Comparison of ENCODE assay signal across 8 cellular contexts in the genomic region with DNA sequence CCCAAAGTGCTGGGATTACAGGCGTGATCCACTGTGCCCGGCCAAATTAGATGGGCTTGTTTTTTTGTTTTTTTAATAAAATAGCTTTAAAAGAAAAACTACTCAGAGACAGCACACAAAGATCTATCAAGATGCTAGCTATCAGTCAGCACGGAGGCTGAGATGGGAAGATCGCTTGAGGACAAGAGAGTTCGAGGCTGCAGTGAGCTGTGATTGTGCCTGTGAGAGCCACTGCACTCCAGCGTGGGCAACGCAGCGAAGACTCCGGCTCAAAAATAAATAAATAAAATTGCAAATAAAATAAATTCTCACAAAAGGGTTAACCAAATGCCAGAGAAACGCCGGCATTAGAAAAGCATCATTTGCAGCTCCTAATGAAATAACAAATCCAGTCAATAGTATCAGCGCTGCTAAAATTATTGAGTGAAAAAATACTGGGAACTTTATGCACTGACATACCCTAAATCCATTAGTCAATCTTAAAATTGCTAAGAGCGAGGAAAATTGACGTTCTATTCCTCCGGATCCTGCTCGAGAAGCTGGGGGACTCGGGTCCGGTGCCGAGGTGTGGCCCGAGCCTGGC. TPM values are rescaled to one million over a fixed set of nuclear protein-coding genes. Genes with fewer than 3 reads are reported as not detected.
DNase-seq lines count a peak whose midpoint lies in the region; ATAC-seq and TF ChIP-seq lines count a peak whose summit lies in the region.

No MANE protein-coding gene starts in this region.

- intact Hi-C loops in body of pancreas (cut with DNase I) = no loop called here

- H3K4me2 ChIP-seq in DND-41 (ENCODE audit: insufficient read depth, low read length) = peak overlapping the region; percentile 73

- TF ChIP-seq CTCF in DND-41 (IDR thresholded peaks at IDR 0.05; ENCODE audit: borderline replicate concordance, extremely low read depth, low read length, poor library complexity, severe bottlenecking) = no peak
- no peak for TF ChIP-seq CTCF in LNCaP clone FGC (IDR thresholded peaks at IDR 0.05; ENCODE audit: control insufficient read depth, extremely low read depth, insufficient read depth)
- TF ChIP-seq CTCF in body of pancreas (IDR thresholded peaks at IDR 0.05) = no peak
- TF ChIP-seq CTCF in lung (IDR thresholded peaks at IDR 0.05; ENCODE audit: control extremely low read depth, extremely low read depth) = no peak
- no peak for TF ChIP-seq CTCF in type B pancreatic cell (conservative IDR thresholded peaks at IDR 0.05)

- peak overlapping the region; percentile 90 for H2AFZ ChIP-seq in DND-41 (ENCODE audit: low read depth, low read length)

- peaks cover 10% of the 10 kb centered on the region for H3K4me1 Mint-ChIP-seq in type B pancreatic cell (ENCODE audit: unreplicated experiment)

- peaks cover 41% of the 10 kb centered on the region for H3K4me1 ChIP-seq in DND-41 (ENCODE audit: insufficient read depth, low read length)
- peaks cover 28% of the 10 kb centered on the region for H3K4me1 ChIP-seq in body of pancreas
- H3K4me1 ChIP-seq in lung (ENCODE audit: control insufficient read depth in 2 of 2, insufficient read depth in 2 of 2, low read length in 2 of 2) = peaks cover 2 to 3% of the 10 kb centered on the region in 2 donors

- H3K27ac Mint-ChIP-seq in type B pancreatic cell = peak overlapping the region; percentile 94

- peaks cover 40% of the 10 kb centered on the region for H3K79me2 ChIP-seq in DND-41 (ENCODE audit: insufficient read depth, low read length)

- H3K9me3 ChIP-seq in DND-41 (ENCODE audit: insufficient read depth, low read length, severe bottlenecking) (no peaks in the 10 kb centered on the region), body of pancreas (no peaks in the 10 kb centered on the region), lung (ENCODE audit: control insufficient read depth in 2 of 2, insufficient read depth in 1 of 2, low read length in 1 of 2) (no peaks in the 10 kb centered on the region)

- WGBS in body of pancreas, 2 donors = 7 to 9% methylated on average over 20 of the region's 20 CpGs
- 11 to 13% methylated on average over 20 of the region's 20 CpGs for WGBS in lung, 2 donors

- TF ChIP-seq POLR2A in body of pancreas (IDR thresholded peaks at IDR 0.05) = no peak

- H3K27me3 ChIP-seq in DND-41 (ENCODE audit: insufficient read depth, low read length, poor library complexity) = no peaks in the 10 kb centered on the region
- no peaks in the 10 kb centered on the region for H3K27me3 ChIP-seq in body of pancreas
- no peaks in the 10 kb centered on the region for H3K27me3 ChIP-seq in lung (ENCODE audit: control insufficient read depth, insufficient read depth)

- H3K9ac ChIP-seq in DND-41 (ENCODE audit: low read depth, low read length) = peak overlapping the region; percentile 90

- peak overlapping the region; percentile 85 for H3K4me3 Mint-ChIP-seq in type B pancreatic cell

- H4K20me1 ChIP-seq in DND-41 (ENCODE audit: insufficient read depth, low read length) = no peaks in the 10 kb centered on the region

- no peaks in the 10 kb centered on the region for H3K36me3 Mint-ChIP-seq in type B pancreatic cell

- H3K27me3 Mint-ChIP-seq in type B pancreatic cell = no peaks in the 10 kb centered on the region

- no peaks in the 10 kb centered on the region for H3K9me3 Mint-ChIP-seq in type B pancreatic cell

- DNase-seq in DND-41 (peak; percentile 35), LNCaP clone FGC (ENCODE audit: low read depth) (no peak), body of pancreas (no peak), lung (ENCODE audit: low spot score) (no peak), type B pancreatic cell (ENCODE audit: extremely low spot score, unreplicated experiment) (no peak), NCI-H226 (no peak)
- DNase-seq in activated effector memory CD4-positive, alpha-beta T cell treated with anti-CD3 and anti-CD28 coated beads, Interleukin-2, amount 50 U/mL, for 16 hours = no peak

- ATAC-seq in DND-41 (ENCODE audit: insufficient read depth, low read depth) = no peak
- ATAC-seq in body of pancreas = no peak
- ATAC-seq in lung (ENCODE audit: insufficient read depth, low FRiP score) = no peak
- ATAC-seq in HG02938 (IDR thresholded peaks at IDR 0.05; ENCODE audit: unreplicated experiment) = no peak

- peak overlapping the region; percentile 79 for H3K27ac ChIP-seq in DND-41 (ENCODE audit: low read length)
- H3K27ac ChIP-seq in body of pancreas = peak overlapping the region; percentile 77 to 92 (median 90)
- H3K27ac ChIP-seq in lung (ENCODE audit: low read depth in 1 of 2, low read length in 1 of 2) = peak overlapping the region; percentile 91 to 97

- H3K36me3 ChIP-seq in DND-41 (ENCODE audit: insufficient read depth, low read length) (peaks cover 5% of the 10 kb centered on the region; the same call in 1 of the 2 replicates), body of pancreas (replicated peaks in 1 of 2; ENCODE audit: insufficient read depth in 1 of 2, low read depth in 2 of 2) (no peaks in the 10 kb centered on the region), lung (ENCODE audit: control insufficient read depth in 2 of 2, insufficient read depth in 2 of 2, low read length in 2 of 2) (no peaks in the 10 kb centered on the region)

- peak overlapping the region; percentile 96 to 99 for H3K4me3 ChIP-seq in DND-41 (ENCODE audit: low read depth in 1 of 2, low read length in 2 of 2)
- peak overlapping the region; percentile 41 for H3K4me3 ChIP-seq in LNCaP clone FGC (ENCODE audit: low read depth, low read length)
- peak overlapping the region; percentile 77 to 80 for H3K4me3 ChIP-seq in body of pancreas
- H3K4me3 ChIP-seq in lung = peak overlapping the region; percentile 96

RNA-seq across cellular contexts. Expression of a gene that starts 0.7 kb away (rescaled TPM):
- 10 to 100 TPM; 21.1 to 39.2 TPM for total RNA-seq in body of pancreas
- total RNA-seq in lung = 10 to 100 TPM; 21.6 to 66.4 TPM
- 1 to 10 TPM; 2.5 to 3.5 TPM for polyA plus RNA-seq in lung
- total RNA-seq in type B pancreatic cell (ENCODE audit: low replicate concordance) = 21.4 and 23.1 TPM in 2 replicates

Comparison
In these comparisons a context has a peak if more than half of its experiments do, and no peak if none do; other contexts are left out.
1. H3K4me3 ChIP-seq: peak in every context shown above with its lines; median percentile 98 in DND-41; 96 in lung; 78 in body of pancreas; 41 in LNCaP clone FGC.